Comparison of ENCODE assay signal across 19 cellular contexts in genomic region chr5:186091-187041, GRCh38. TPM values are rescaled to one million over a fixed set of nuclear protein-coding genes. Genes with fewer than 3 reads are reported as not detected.
DNase-seq lines count a peak whose midpoint lies in the region; ATAC-seq, FAIRE-seq and TF ChIP-seq lines count a peak whose summit lies in the region.
"Had no signal": no experiment of that assay in that cellular context is flagged by ENCODE, and none has a peak within 500 bp of the region (broad histone marks: within the 10 kb centered on the region; RNA-seq: fewer than 3 reads in every experiment).

No MANE protein-coding gene starts in this region.

- H3K9me3 ChIP-seq in left ventricle myocardium inferior (replicated peaks) (no peaks in the 10 kb centered on the region), K562 (replicated peaks; ENCODE audit: control insufficient read depth, insufficient read depth, low read depth, low read length) (no peaks in the 10 kb centered on the region)
- H3K9me3 ChIP-seq: A549 had no signal

- DNase-seq in left cardiac atrium, result peak; percentile 13
- DNase-seq in left ventricle myocardium inferior, result no peak
- DNase-seq in K562 (ENCODE audit: extremely low read depth in 1 of 4, low spot score in 3 of 4), result no peak
- DNase-seq in lung microvascular endothelial cell (ENCODE audit: low read depth in 2 of 2), result peak; percentile 75 to 84
- DNase-seq in activated CD4-positive, CD25-positive, alpha-beta regulatory T cell treated with anti-CD3 and anti-CD28 coated beads, Interleukin-2, amount 50 U/mL, for 72 hours, result no peak
- DNase-seq in GDM1 (lab: John Stamatoyannopoulos, UW), result no peak
- DNase-seq: DND-41, HCEC 1CT, NCI-H1105 treated with DMSO at 0.1 percent for 48 hours, NCI-H1694, NCI-H2081 treated with DMSO at 0.1 percent for 48 hours, NCI-H446 treated with DMSO at 0.1 percent for 48 hours, NCI-H69, SHP77 had no signal

- no peak for TF ChIP-seq POLR2A in K562 (conservative IDR thresholded peaks at IDR 0.05)

- intact Hi-C loops in left cardiac atrium (cut with DNase I), result no loop called here
- intact Hi-C loops in left ventricle myocardium inferior (cut with micrococcal nuclease), result no loop called here
- intact Hi-C loops in K562 (cut with micrococcal nuclease), result loop anchor here (5.0 kb wide), 1 partner anchor 251 kb away; no protein-coding TSS in a partner anchor

- no peak for TF ChIP-seq EP300 in K562 (IDR thresholded peaks at IDR 0.05; ENCODE audit: low read length)

- no peak overlapping the region for H3K4me2 ChIP-seq in K562 (ENCODE audit: insufficient read depth, low read length)
- H3K4me2 ChIP-seq: A549 had no signal

- TF ChIP-seq CTCF in left ventricle myocardium inferior (IDR thresholded peaks at IDR 0.05; ENCODE audit: borderline replicate concordance) (no peak), K562 (IDR thresholded peaks at IDR 0.05 in 2 of 3, conservative IDR thresholded peaks at IDR 0.05 in 1 of 3; ENCODE audit: insufficient read depth in 2 of 3, low read depth in 1 of 3, low read length in 3 of 3) (no peak)

- H3K9ac ChIP-seq in K562 (ENCODE audit: insufficient read depth in 1 of 2, low read depth in 2 of 2, low read length in 2 of 2), result peak overlapping the region in 1 of 2 experiments; percentile 19; a peak in 1 of 4 replicates

- 8% methylated on average over 28 of the region's 28 CpGs for WGBS in K562 (ENCODE audit: insufficient coverage, low coverage, missing lambda C conversion rate)

- H4K20me1 ChIP-seq in K562 (replicated peaks; ENCODE audit: control insufficient read depth, insufficient read depth, low read length), result peaks cover 36% of the 10 kb centered on the region

- no peak for TF ChIP-seq RAD21 in K562 (CRISPR knock-in tag; conservative IDR thresholded peaks at IDR 0.05 in 1 of 2, IDR thresholded peaks at IDR 0.05 in 1 of 2)

- H3K9me1 ChIP-seq in K562 (ENCODE audit: control insufficient read depth, insufficient read depth, low read length), result no peaks in the 10 kb centered on the region

- H3K4me3 ChIP-seq in left ventricle myocardium inferior (no peak overlapping the region), K562 (no peak overlapping the region)
- H3K4me3 ChIP-seq: A549, SK-N-MC had no signal

- H3K27me3 ChIP-seq in left ventricle myocardium inferior (ENCODE audit: low read depth) (peaks cover 27% of the 10 kb centered on the region), K562 (ENCODE audit: control insufficient read depth in 2 of 2, insufficient read depth in 2 of 2, low read length in 2 of 2) (peaks cover 48 to 88% of the 10 kb centered on the region in 2 experiments)

- ATAC-seq in left cardiac atrium (no peak), K562 (no peak), GM18870 (IDR thresholded peaks at IDR 0.05; ENCODE audit: unreplicated experiment) (no peak)
- ATAC-seq: A549 had no signal

- BruUV-seq in K562 (replicated peaks; lab: Mats Ljungman, UMichigan), result no TSS peak

- peaks cover 41% of the 10 kb centered on the region for H3K4me1 ChIP-seq in left ventricle myocardium inferior
- peaks cover 0 to 54% of the 10 kb centered on the region in 2 experiments; a peak in 2 of 5 replicates for H3K4me1 ChIP-seq in K562 (replicated peaks in 1 of 2; ENCODE audit: control insufficient read depth in 2 of 2, insufficient read depth in 2 of 2, low read length in 2 of 2)
- H3K4me1 ChIP-seq: A549 had no signal

- FAIRE-seq in K562 (lab: Jason Lieb, UNC), result no peak
- FAIRE-seq: A549, RCC 7860 had no signal

- H3K36me3 ChIP-seq in left ventricle myocardium inferior (no peaks in the 10 kb centered on the region), K562 (ENCODE audit: control insufficient read depth, insufficient read depth, low read length) (no peaks in the 10 kb centered on the region)

- in situ Hi-C loops in K562 (cut with MboI), result no loop called here

- CTCF ChIA-PET in K562 (lab: Yijun Ruan, JAX; ENCODE audit: low intra/inter-chr PET ratio), result no interaction called here

- POLR2A ChIA-PET in K562 (lab: Yijun Ruan, JAX), result interaction anchor here (1.3 kb wide), 1 partner anchor 12 kb away, joined by 3 read pairs; no protein-coding TSS in a partner anchor

- H3K27ac ChIP-seq in left ventricle myocardium inferior (replicated peaks) (no peak overlapping the region), K562 (ENCODE audit: extremely low read depth, low read depth, low read length) (no peak overlapping the region)
- H3K27ac ChIP-seq: A549, SK-N-MC had no signal

- no peaks in the 10 kb centered on the region for H3K79me2 ChIP-seq in K562 (ENCODE audit: control insufficient read depth, insufficient read depth, low read length)

- no peak overlapping the region for H2AFZ ChIP-seq in K562 (ENCODE audit: low read depth, low read length)

TF ChIP-seq in K562, 482 proteins besides CTCF, POLR2A, EP300 and RAD21 (continues in another document):
- TF ChIP-seq EGR1 (conservative IDR thresholded peaks at IDR 0.05), result 0 out of 2 replicates have a peak, but pooled peaks have one; percentile 12
- TF ChIP-seq L3MBTL2 (IDR thresholded peaks at IDR 0.05), result 0 out of 2 replicates have a peak, but pooled peaks have one; percentile 40
- TF ChIP-seq FOXK2 (conservative IDR thresholded peaks at IDR 0.05 in 1 of 2, IDR thresholded peaks at IDR 0.05 in 1 of 2; ENCODE audit: low read depth in 2 of 2), result no peak
- TF ChIP-seq ZNF253 (CRISPR knock-in tag; conservative IDR thresholded peaks at IDR 0.05), result no peak
- no peak for TF ChIP-seq BRD4 (IDR thresholded peaks at IDR 0.05)
- TF ChIP-seq PURB (CRISPR knock-in tag; IDR thresholded peaks at IDR 0.05; ENCODE audit: low read depth), result no peak

RNA-seq across cellular contexts. Expression of gene LRRC14B, which starts 4.9 kb away (rescaled TPM):
- total RNA-seq in left cardiac atrium (10 to 100 TPM; 16.5 to 35.9 TPM), left ventricle myocardium inferior (93.4 TPM), K562 (2014; rRNA removed) (not detected in 2 replicates), K562 (2014; rRNA removed; fragmentation: Illumina TruSeq; extraction: Trizol) (not detected in 2 replicates), K562 (2015; rRNA removed; fragmentation: Illumina TruSeq; extraction: Trizol) (not detected in 2 replicates), K562 (2021) (not detected in 2 replicates), lung microvascular endothelial cell (not detected in 2 replicates)
- total RNA-seq in K562 (2011; cell fraction: chromatin; rRNA removed; ENCODE audit: low replicate concordance), result not detected in 2 replicates
- not detected in 2 replicates for total RNA-seq in K562 (2011; cell fraction: nucleolus; rRNA removed)
- total RNA-seq in K562 (2011; cell fraction: nucleoplasm; rRNA removed), result not detected in 2 replicates
- polyA plus RNA-seq in K562 (2011; rRNA removed) (not detected in 2 replicates), K562 (2014; fragmentation: Illumina TruSeq; extraction: Trizol) (not detected in 2 replicates), K562 (2014; fragmentation: Nextera tagmentation; extraction: Ambion mirVana) (not detected), K562 (2014; rRNA removed) (not detected in 2 replicates)
- polyA plus RNA-seq in K562 (2011; cell fraction: cytosol; rRNA removed), result not detected in 2 replicates
- polyA plus RNA-seq in K562 (2011; cell fraction: nucleus; rRNA removed), result not detected in 2 replicates
- polyA plus RNA-seq in K562 (2012), result not detected in 2 replicates
- polyA minus RNA-seq in K562 (2011; rRNA and poly(A)+ RNA removed), result not detected in 2 replicates
- not detected in 2 replicates for polyA minus RNA-seq in K562 (2011; cell fraction: cytosol; rRNA and poly(A)+ RNA removed)
- not detected in 2 replicates for polyA minus RNA-seq in K562 (2011; cell fraction: nucleus; rRNA and poly(A)+ RNA removed)
- total RNA-seq: G401 had no signal
- polyA plus RNA-seq: A549 had no signal

RNA-seq across cellular contexts. Expression of gene CCDC127, which starts 31.6 kb away (rescaled TPM):
- 1 to 10 TPM; 7.8 to 9.6 TPM for total RNA-seq in left cardiac atrium
- 7.9 TPM for total RNA-seq in left ventricle myocardium inferior
- total RNA-seq in K562 (2011; cell fraction: chromatin; rRNA removed; ENCODE audit: low replicate concordance), result 14.4 and 16.8 TPM in 2 replicates
- 9.2 and 9.5 TPM in 2 replicates for total RNA-seq in K562 (2011; cell fraction: nucleolus; rRNA removed)
- 12.6 and 16.5 TPM in 2 replicates for total RNA-seq in K562 (2011; cell fraction: nucleoplasm; rRNA removed)
- 3.1 and 3.8 TPM in 2 replicates for total RNA-seq in K562 (2014; rRNA removed)
- total RNA-seq in K562 (2014; rRNA removed; fragmentation: Illumina TruSeq; extraction: Trizol), result 3.2 and 3.6 TPM in 2 replicates
- total RNA-seq in K562 (2015; rRNA removed; fragmentation: Illumina TruSeq; extraction: Trizol), result 3.2 and 3.8 TPM in 2 replicates
- 4.3 and 4.5 TPM in 2 replicates for total RNA-seq in K562 (2021)
- 3.0 and 4.1 TPM in 2 replicates for polyA plus RNA-seq in K562 (2011; rRNA removed)
- 2.8 and 3.1 TPM in 2 replicates for polyA plus RNA-seq in K562 (2011; cell fraction: cytosol; rRNA removed)
- polyA plus RNA-seq in K562 (2011; cell fraction: nucleus; rRNA removed), result 4.0 and 4.3 TPM in 2 replicates
- 3.4 and 4.8 TPM in 2 replicates for polyA plus RNA-seq in K562 (2012)
- 2.7 and 2.9 TPM in 2 replicates for polyA plus RNA-seq in K562 (2014; fragmentation: Illumina TruSeq; extraction: Trizol)
- polyA plus RNA-seq in K562 (2014; fragmentation: Nextera tagmentation; extraction: Ambion mirVana), result 1 to 10 TPM; 4.4 to 4.5 TPM
- 2.8 and 4.2 TPM in 2 replicates for polyA plus RNA-seq in K562 (2014; rRNA removed)
- 3.9 and 4.0 TPM in 2 replicates for polyA minus RNA-seq in K562 (2011; rRNA and poly(A)+ RNA removed)
- 1.1 and 3.1 TPM in 2 replicates for polyA minus RNA-seq in K562 (2011; cell fraction: cytosol; rRNA and poly(A)+ RNA removed)
- 6.7 and 9.2 TPM in 2 replicates for polyA minus RNA-seq in K562 (2011; cell fraction: nucleus; rRNA and poly(A)+ RNA removed)
- total RNA-seq in lung microvascular endothelial cell, result 3.1 and 4.8 TPM in 2 replicates

RNA-seq across cellular contexts. Expression of gene SDHA, which starts 31.8 kb away (rescaled TPM):
- total RNA-seq in left cardiac atrium (100 to 1,000 TPM; 395 to 449 TPM), left ventricle myocardium inferior (757 TPM), K562 (2014; rRNA removed) (103 and 146 TPM in 2 replicates), K562 (2014; rRNA removed; fragmentation: Illumina TruSeq; extraction: Trizol) (130 TPM in 2 replicates), K562 (2015; rRNA removed; fragmentation: Illumina TruSeq; extraction: Trizol) (113 and 115 TPM in 2 replicates), K562 (2021) (185 and 191 TPM in 2 replicates), lung microvascular endothelial cell (95.0 and 95.9 TPM in 2 replicates)
- 341 and 368 TPM in 2 replicates for total RNA-seq in K562 (2011; cell fraction: chromatin; rRNA removed; ENCODE audit: low replicate concordance)
- 192 and 207 TPM in 2 replicates for total RNA-seq in K562 (2011; cell fraction: nucleolus; rRNA removed)
- 270 and 283 TPM in 2 replicates for total RNA-seq in K562 (2011; cell fraction: nucleoplasm; rRNA removed)
- polyA plus RNA-seq in K562 (2011; rRNA removed) (130 and 203 TPM in 2 replicates), K562 (2014; fragmentation: Illumina TruSeq; extraction: Trizol) (146 and 152 TPM in 2 replicates), K562 (2014; fragmentation: Nextera tagmentation; extraction: Ambion mirVana) (100 to 1,000 TPM in 1 of 2 experiments, 10 to 100 TPM in 1; 82.9 to 136 TPM), K562 (2014; rRNA removed) (112 and 118 TPM in 2 replicates)
- polyA plus RNA-seq in K562 (2011; cell fraction: cytosol; rRNA removed), result 161 and 178 TPM in 2 replicates
- polyA plus RNA-seq in K562 (2011; cell fraction: nucleus; rRNA removed), result 237 and 251 TPM in 2 replicates
- 132 and 206 TPM in 2 replicates for polyA plus RNA-seq in K562 (2012)
- 238 and 274 TPM in 2 replicates for polyA minus RNA-seq in K562 (2011; rRNA and poly(A)+ RNA removed)
- polyA minus RNA-seq in K562 (2011; cell fraction: cytosol; rRNA and poly(A)+ RNA removed), result 120 and 160 TPM in 2 replicates
- 141 and 182 TPM in 2 replicates for polyA minus RNA-seq in K562 (2011; cell fraction: nucleus; rRNA and poly(A)+ RNA removed)

Comparison
In these comparisons a context has a peak if more than half of its experiments do, and no peak if none do; other contexts are left out.
1. DNase-seq: peak in left cardiac atrium (single experiment) and lung microvascular endothelial cell (2 of 2); none in left ventricle myocardium inferior (single experiment), K562 (0 of 4), activated CD4-positive, CD25-positive, alpha-beta regulatory T cell treated with anti-CD3 and anti-CD28 coated beads, Interleukin-2, amount 50 U/mL, for 72 hours (single experiment) and GDM1 (single experiment).
2. RNA of gene LRRC14B, which starts 4.9 kb away (total RNA-seq): 93.4 TPM in left ventricle myocardium inferior (single experiment) and 16.5 to 35.9 TPM in left cardiac atrium; not detected in K562 and not detected in lung microvascular endothelial cell; every median in the first group is over 10 times any median in the second.